8 cellular contexts compared by ENCODE assay signal in genomic region chr11:30960387-30960992, GRCh38.
DNase-seq lines count a peak whose midpoint lies in the region; ATAC-seq and TF ChIP-seq lines count a peak whose summit lies in the region.

No MANE protein-coding gene starts in this region.

- POLR2A ChIA-PET in PC-9 (lab: Charles Lee; ENCODE audit: unreplicated experiment), result no interaction called here

- H3K4me2 ChIP-seq in PC-9, result no peak overlapping the region

- DNase-seq in COLO668 (lab: John Stamatoyannopoulos, UW; ENCODE audit: unreplicated experiment) (peak; percentile 7), HuH-7 (ENCODE audit: low spot score) (peak; percentile 22), PC-9 (no peak), glomerular endothelial cell (ENCODE audit: extremely low read depth, low read depth, low spot score) (peak; percentile 9), ovary (no peak)
- DNase-seq in NK-92 treated with Interleukin-12 subunit alpha and Interleukin-12 subunit beta, amount 100 ng/mL, for 24 hours (lab: John Stamatoyannopoulos, UW), result no peak
- no peak for DNase-seq in stimulated activated CD4-positive, alpha-beta T cell treated with anti-CD3 and anti-CD28 coated beads, Interleukin-4, amount 100 ng/mL, for 24 hours

- TF ChIP-seq CTCF in PC-9 (conservative IDR thresholded peaks at IDR 0.05), result peak; percentile 66
- no peak for TF ChIP-seq CTCF in ovary (IDR thresholded peaks at IDR 0.05)

- H3K4me1 ChIP-seq in PC-9 (replicated peaks; ENCODE audit: insufficient read depth), result no peaks in the 10 kb centered on the region
- H3K4me1 ChIP-seq in ovary (ENCODE audit: insufficient read depth), result no peaks in the 10 kb centered on the region

- TF ChIP-seq EP300 in ovary (IDR thresholded peaks at IDR 0.05), result no peak

- CTCF ChIA-PET in PC-9 (lab: Charles Lee), result interaction anchor here (1.2 kb wide), 1 partner anchor 85 kb away, joined by 4 read pairs; no protein-coding TSS in a partner anchor

- no peaks in the 10 kb centered on the region for H3F3A ChIP-seq in PC-9 (ENCODE audit: insufficient read depth, low read depth)

- H3K27me3 ChIP-seq in PC-9 (ENCODE audit: insufficient read depth, low read depth) (no peaks in the 10 kb centered on the region), ovary (no peaks in the 10 kb centered on the region)

- no peaks in the 10 kb centered on the region for H3K79me2 ChIP-seq in PC-9 (ENCODE audit: low read depth)

- H3K9me3 ChIP-seq in PC-9 (ENCODE audit: insufficient read depth, low read depth), result no peaks in the 10 kb centered on the region
- H3K9me3 ChIP-seq in ovary, result no peaks in the 10 kb centered on the region

- H3K4me3 ChIP-seq in PC-9 (no peak overlapping the region), ovary (no peak overlapping the region)

- TF ChIP-seq POLR2A in ovary (IDR thresholded peaks at IDR 0.05), result no peak

- BruUV-seq in PC-9 (replicated peaks; lab: Mats Ljungman, UMichigan), result no TSS peak

- H2AFZ ChIP-seq in PC-9, result no peak overlapping the region

- ATAC-seq in HG03108 (IDR thresholded peaks at IDR 0.05; ENCODE audit: unreplicated experiment), result no peak

- H3K27ac ChIP-seq in PC-9 (no peak overlapping the region), ovary (no peak overlapping the region)

- no peaks in the 10 kb centered on the region for H3K9me2 ChIP-seq in PC-9 (ENCODE audit: insufficient read depth)

- H3K36me3 ChIP-seq in PC-9 (ENCODE audit: low read depth) (no peaks in the 10 kb centered on the region), ovary (no peaks in the 10 kb centered on the region)

- intact Hi-C loops in PC-9 (cut with micrococcal nuclease; ENCODE audit: unreplicated experiment), result loop anchor here (2.0 to 5.0 kb wide), 3 partner anchors 86 to 1212 kb away; no protein-coding TSS in a partner anchor
- intact Hi-C loops in ovary (cut with DNase I), result no loop called here

- WGBS in ovary, 3 donors, result 0 to 2% (median 1%) methylated on average over 2 of the region's 2 CpGs

- no peaks in the 10 kb centered on the region for H4K20me1 ChIP-seq in PC-9 (ENCODE audit: insufficient read depth)

Comparison
In these comparisons a context has a peak if more than half of its experiments do, and no peak if none do; other contexts are left out.
1. DNase-seq: peak in COLO668 (single experiment), HuH-7 (single experiment) and glomerular endothelial cell (single experiment); none in PC-9 (0 of 2), NK-92 treated with Interleukin-12 subunit alpha and Interleukin-12 subunit beta, amount 100 ng/mL, for 24 hours (single experiment), stimulated activated CD4-positive, alpha-beta T cell treated with anti-CD3 and anti-CD28 coated beads, Interleukin-4, amount 100 ng/mL, for 24 hours (single experiment) and ovary (0 of 5).